ENCODE assay signal across 19 cellular contexts in the genomic region with DNA sequence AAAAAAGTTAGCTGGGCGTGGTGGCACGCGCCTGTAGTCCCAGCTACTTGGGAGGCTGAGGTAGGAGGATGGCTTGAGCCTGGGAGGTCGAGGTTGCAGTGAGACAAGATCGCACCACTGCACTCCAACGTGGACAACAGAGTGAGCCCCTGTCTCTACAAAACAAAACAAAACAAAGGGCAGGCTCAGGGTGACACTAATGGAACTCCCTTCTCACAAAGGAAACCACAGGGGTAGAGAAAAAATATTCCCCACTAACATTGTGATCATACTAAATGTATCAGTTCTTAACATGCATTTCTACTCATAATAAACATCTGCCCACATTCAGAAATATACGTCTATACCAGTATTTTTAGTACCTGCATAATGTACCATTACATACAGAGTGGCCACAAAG.
"Had no signal": no experiment of that assay in that cellular context is flagged by ENCODE, and none has a peak within 500 bp of the region (broad histone marks: within the 10 kb centered on the region; RNA-seq: fewer than 3 reads in every experiment).

No MANE protein-coding gene starts in this region.

- H3K27me3 Mint-ChIP-seq: activated CD4-positive, alpha-beta T cell treated with anti-CD3 and anti-CD28 coated beads, Interleukin-2, amount 10 ng/mL, durations not matched to agents 7 days and 5 days; activated naive CD4-positive, alpha-beta T cell treated with anti-CD3 and anti-CD28 coated beads, Interleukin-2, amount 50 U/mL, for 24 hours; stimulated activated naive B cell treated with anti-CD40 and anti-IgM and Interleukin-4, amounts not matched to agents 10 μg/mL and 1 μg/mL and 100 μg/mL, for 72 hours had no signal

- H3K27ac Mint-ChIP-seq: activated CD4-positive, alpha-beta T cell treated with anti-CD3 and anti-CD28 coated beads, Interleukin-2, amount 10 ng/mL, durations not matched to agents 7 days and 5 days; activated CD8-positive, alpha-beta T cell treated with anti-CD3 and anti-CD28 coated beads, Interleukin-2, amount 10 ng/mL, durations not matched to agents 7 days and 5 days; activated naive CD4-positive, alpha-beta T cell treated with anti-CD3 and anti-CD28 coated beads, Interleukin-2, amount 50 U/mL, for 24 hours; activated T-helper 1 cell treated with anti-CD3 and anti-CD28 coated beads, Interleukin-12 subunit alpha, Interleukin-12 subunit beta, Interleukin-2, Interleukin-4 antibody, amounts not matched to agents 30 ng/mL and 10 ng/mL and 1 ng/mL, durations not matched to agents 14 hours and 24 hours and 36 hours; stimulated activated naive B cell treated with anti-CD40 and anti-IgM and Interleukin-4, amounts not matched to agents 10 μg/mL and 1 μg/mL and 100 μg/mL, for 72 hours had no signal

- H3K4me3 Mint-ChIP-seq: activated CD4-positive, alpha-beta T cell treated with anti-CD3 and anti-CD28 coated beads, Interleukin-2, amount 10 ng/mL, durations not matched to agents 7 days and 5 days; activated CD8-positive, alpha-beta T cell treated with anti-CD3 and anti-CD28 coated beads, Interleukin-2, amount 10 ng/mL, durations not matched to agents 7 days and 5 days; activated naive CD4-positive, alpha-beta T cell treated with anti-CD3 and anti-CD28 coated beads, Interleukin-2, amount 50 U/mL, for 24 hours; activated T-helper 1 cell treated with anti-CD3 and anti-CD28 coated beads, Interleukin-12 subunit alpha, Interleukin-12 subunit beta, Interleukin-2, Interleukin-4 antibody, amounts not matched to agents 30 ng/mL and 10 ng/mL and 1 ng/mL, durations not matched to agents 14 hours and 24 hours and 36 hours; stimulated activated naive B cell treated with anti-CD40 and anti-IgM and Interleukin-4, amounts not matched to agents 10 μg/mL and 1 μg/mL and 100 μg/mL, for 72 hours had no signal

- ATAC-seq: activated CD4-positive, CD25-positive, alpha-beta regulatory T cell treated with anti-CD3 and anti-CD28 coated beads, Interleukin-2, amount 50 U/mL, for 24 hours; activated CD8-positive, alpha-beta T cell treated with anti-CD3 and anti-CD28 coated beads, Interleukin-2, amount 10 ng/mL, durations not matched to agents 7 days and 5 days; heart left ventricle; left cardiac atrium; right lobe of liver; stimulated activated naive B cell treated with anti-CD40 and anti-IgM and Interleukin-4, amounts not matched to agents 10 μg/mL and 1 μg/mL and 100 μg/mL, for 72 hours had no signal

- DNase-seq: activated CD4-positive, alpha-beta T cell treated with anti-CD3 and anti-CD28 coated beads, Interleukin-2, amount 10 ng/mL, durations not matched to agents 7 days and 5 days; activated CD8-positive, alpha-beta T cell treated with anti-CD3 and anti-CD28 coated beads, Interleukin-2, amount 10 ng/mL, durations not matched to agents 7 days and 5 days; activated gamma-delta T cell treated with Interleukin-2 at 50 U/mL for 16 hours; adrenal gland; brain microvascular endothelial cell; colonic mucosa; heart left ventricle; islet precursor cell; left cardiac atrium; occipital lobe; posterior cingulate gyrus; right lobe of liver; small intestine; stimulated activated CD4-positive, alpha-beta T cell treated with anti-CD3 and anti-CD28 coated beads, Interleukin-15, amount 100 ng/mL, for 24 hours; stimulated activated naive B cell treated with anti-CD40 and anti-IgM and Interleukin-4, amounts not matched to agents 10 μg/mL and 1 μg/mL and 100 μg/mL, for 72 hours; transverse colon had no signal
